Comparison of ENCODE assay signal across 8 cellular contexts in the genomic region with DNA sequence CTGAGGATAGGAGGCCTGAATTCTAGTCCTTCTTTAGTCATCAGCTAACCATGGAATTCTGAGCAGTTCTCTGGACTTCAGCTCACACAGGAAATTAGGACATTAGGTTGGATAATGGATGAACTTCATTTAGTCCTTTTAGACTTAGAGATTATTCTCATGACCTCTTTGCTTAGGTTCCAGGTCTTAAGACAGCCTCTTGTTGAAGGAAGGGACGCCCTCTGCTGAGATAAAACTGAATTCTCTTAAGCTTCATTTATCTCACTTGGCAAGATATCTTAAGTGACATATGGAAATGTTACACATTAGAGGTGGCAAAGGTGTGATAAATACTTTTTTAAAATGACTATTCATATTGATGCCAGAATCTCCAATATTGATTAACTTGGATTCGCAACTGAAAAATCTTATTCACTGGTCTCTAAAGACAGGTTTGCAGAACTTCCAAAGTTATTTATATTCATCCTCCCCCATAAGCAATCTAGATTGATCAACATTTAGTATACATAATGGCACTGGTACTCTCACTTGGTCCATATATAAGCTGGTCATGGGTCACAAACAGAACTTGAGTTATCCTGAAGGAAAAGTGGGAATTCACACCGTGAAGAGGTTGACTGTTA. TPM values are rescaled to one million over a fixed set of nuclear protein-coding genes. Genes with fewer than 3 reads are reported as not detected.
DNase-seq lines count a peak whose midpoint lies in the region; ATAC-seq and TF ChIP-seq lines count a peak whose summit lies in the region.

No MANE protein-coding gene starts in this region.

- H3K27ac ChIP-seq in RWPE1 (no peak overlapping the region), psoas muscle (no peak overlapping the region)

- intact Hi-C loops in psoas muscle (cut with DNase I) = loop anchor here (1.0 to 2.0 kb wide), 2 partner anchors 157 to 158 kb away; no protein-coding TSS in a partner anchor

- no peaks in the 10 kb centered on the region for H3K27me3 ChIP-seq in psoas muscle (ENCODE audit: insufficient read depth in 3 of 3, low read length in 2 of 3)

- H3K4me1 Mint-ChIP-seq in activated CD8-positive, alpha-beta memory T cell treated with anti-CD3 and anti-CD28 coated beads, Interleukin-2, amount 10 ng/mL, durations not matched to agents 7 days and 5 days = no peaks in the 10 kb centered on the region

- H3K27ac Mint-ChIP-seq in activated CD8-positive, alpha-beta memory T cell treated with anti-CD3 and anti-CD28 coated beads, Interleukin-2, amount 10 ng/mL, durations not matched to agents 7 days and 5 days = no peak overlapping the region

- POLR2A ChIA-PET in RWPE1 (lab: Yijun Ruan, JAX; ENCODE audit: low non-redundant PET) = no interaction called here

- peaks cover 15% of the 10 kb centered on the region for H3K27me3 Mint-ChIP-seq in activated CD8-positive, alpha-beta memory T cell treated with anti-CD3 and anti-CD28 coated beads, Interleukin-2, amount 10 ng/mL, durations not matched to agents 7 days and 5 days

- whole genome bisulfite sequencing in psoas muscle, 3 donors = 63 to 69% (median 65%) methylated on average over 3 of the region's 3 CpGs

- no peaks in the 10 kb centered on the region for H3K9me3 ChIP-seq in psoas muscle

- H3K4me3 ChIP-seq in psoas muscle = no peak overlapping the region

- CTCF ChIA-PET in RWPE1 (lab: Yijun Ruan, JAX) = interaction anchor here (0.6 to 3.5 kb wide), 18 partner anchors 10 to 244 kb away, joined by 3 to 62 read pairs (median 4); no protein-coding TSS in a partner anchor
- CTCF ChIA-PET in activated CD8-positive, alpha-beta memory T cell treated with anti-CD3 and anti-CD28 coated beads, Interleukin-2, amount 10 ng/mL, durations not matched to agents 7 days and 5 days (lab: Charles Lee) = interaction anchor here (1.2 kb wide), 1 partner anchor 122 kb away, joined by 3 read pairs; no protein-coding TSS in a partner anchor

- H3K4me3 Mint-ChIP-seq in activated CD8-positive, alpha-beta memory T cell treated with anti-CD3 and anti-CD28 coated beads, Interleukin-2, amount 10 ng/mL, durations not matched to agents 7 days and 5 days = no peak overlapping the region

- ATAC-seq in HG03135 (IDR thresholded peaks at IDR 0.05; ENCODE audit: unreplicated experiment) (peak; percentile 84), psoas muscle (peak; percentile 73 to 91 (median 84)), HG02610 (IDR thresholded peaks at IDR 0.05; ENCODE audit: unreplicated experiment) (no peak)
- ATAC-seq in activated CD8-positive, alpha-beta memory T cell treated with anti-CD3 and anti-CD28 coated beads, Interleukin-2, amount 10 ng/mL, durations not matched to agents 7 days and 5 days = no peak

- peaks cover 3% of the 10 kb centered on the region for H3K4me1 ChIP-seq in psoas muscle

- peak; percentile 54 for DNase-seq in GM04504 (ENCODE audit: low read depth)
- DNase-seq in RWPE1 (ENCODE audit: low spot score) = peak; percentile 52
- peak; percentile 93 for DNase-seq in fibroblast of peridontal ligament (ENCODE audit: extremely low read depth)
- DNase-seq in psoas muscle = no peak
- DNase-seq in activated CD8-positive, alpha-beta memory T cell treated with anti-CD3 and anti-CD28 coated beads, Interleukin-2, amount 10 ng/mL, durations not matched to agents 7 days and 5 days = no peak
- no peak for DNase-seq in activated naive CD4-positive, alpha-beta T cell treated with Interleukin-2 at 50 U/mL for 16 hours

- TF ChIP-seq CTCF in RWPE1 (conservative IDR thresholded peaks at IDR 0.05; ENCODE audit: low read depth) (peak; percentile 74), psoas muscle (IDR thresholded peaks at IDR 0.05) (peak; percentile 69)

- H3K36me3 ChIP-seq in psoas muscle (ENCODE audit: insufficient read depth in 1 of 2, low read depth in 1 of 2) = no peaks in the 10 kb centered on the region

- H3K9me3 Mint-ChIP-seq in activated CD8-positive, alpha-beta memory T cell treated with anti-CD3 and anti-CD28 coated beads, Interleukin-2, amount 10 ng/mL, durations not matched to agents 7 days and 5 days (ENCODE audit: low read depth) = no peaks in the 10 kb centered on the region

- no peaks in the 10 kb centered on the region for H3K36me3 Mint-ChIP-seq in activated CD8-positive, alpha-beta memory T cell treated with anti-CD3 and anti-CD28 coated beads, Interleukin-2, amount 10 ng/mL, durations not matched to agents 7 days and 5 days

RNA-seq across cellular contexts. Expression of gene ZNF366, which starts 16.9 kb away (rescaled TPM):
- total RNA-seq in psoas muscle = 1 to 10 TPM; 3.4 to 6.6 (median 3.9) TPM
- 1 to 10 TPM; 1.2 to 1.4 (median 1.3) TPM for polyA plus RNA-seq in psoas muscle
- total RNA-seq in activated CD8-positive, alpha-beta memory T cell treated with anti-CD3 and anti-CD28 coated beads, Interleukin-2, amount 10 ng/mL, durations not matched to agents 7 days and 5 days = not detected

Comparison
In these comparisons a context has a peak if more than half of its experiments do, and no peak if none do; other contexts are left out.
1. DNase-seq: peak in GM04504 (single experiment), RWPE1 (single experiment) and fibroblast of peridontal ligament (single experiment); none in psoas muscle (0 of 2), activated CD8-positive, alpha-beta memory T cell treated with anti-CD3 and anti-CD28 coated beads, Interleukin-2, amount 10 ng/mL, durations not matched to agents 7 days and 5 days (single experiment) and activated naive CD4-positive, alpha-beta T cell treated with Interleukin-2 at 50 U/mL for 16 hours (single experiment).
2. ATAC-seq: peak in HG03135 (single experiment) and psoas muscle (4 of 4); none in HG02610 (single experiment) and activated CD8-positive, alpha-beta memory T cell treated with anti-CD3 and anti-CD28 coated beads, Interleukin-2, amount 10 ng/mL, durations not matched to agents 7 days and 5 days (single experiment).
3. RNA of gene ZNF366, which starts 16.9 kb away (total RNA-seq): 3.4 to 6.6 TPM in psoas muscle; not detected in activated CD8-positive, alpha-beta memory T cell treated with anti-CD3 and anti-CD28 coated beads, Interleukin-2, amount 10 ng/mL, durations not matched to agents 7 days and 5 days; every median in the first group is over 4 times any median in the second.